1 cellular context compared by ENCODE assay signal in genomic region chr4:118278473-118279274, GRCh38.
TF ChIP-seq lines count a peak whose summit lies in the region.

No MANE protein-coding gene starts in this region.

TF ChIP-seq in HepG2, 621 proteins besides CTCF, POLR2A, EP300 and RAD21 (continued from another document and continues in another):
- TF ChIP-seq ZHX2 (IDR thresholded peaks at IDR 0.05; ENCODE audit: low read depth) (no peak; the same call in 1 of the 2 replicates), ZHX2 (CRISPR knock-in tag; IDR thresholded peaks at IDR 0.05; ENCODE audit: borderline replicate concordance) (peak; percentile 74; the same call in 1 of the 2 replicates), MZF1 (CRISPR knock-in tag; IDR thresholded peaks at IDR 0.05; ENCODE audit: borderline replicate concordance) (0 out of 2 replicates have a peak, but pooled peaks have one; percentile 8), ZSCAN21 (CRISPR knock-in tag; IDR thresholded peaks at IDR 0.05; ENCODE audit: borderline replicate concordance) (no peak), EED (CRISPR knock-in tag; IDR thresholded peaks at IDR 0.05) (peak; percentile 58; the same call in 1 of the 2 replicates), ZFAT (CRISPR knock-in tag; conservative IDR thresholded peaks at IDR 0.05) (no peak), ZNF138 (CRISPR knock-in tag; IDR thresholded peaks at IDR 0.05; ENCODE audit: low read depth) (no peak; the same call in 1 of the 2 replicates), HHEX (CRISPR knock-in tag; IDR thresholded peaks at IDR 0.05) (no peak), TBL1XR1 (IDR thresholded peaks at IDR 0.05; ENCODE audit: borderline replicate concordance, low read length, partially characterized antibody) (no peak), SSRP1 (CRISPR knock-in tag; IDR thresholded peaks at IDR 0.05) (0 out of 2 replicates have a peak, but pooled peaks have one; percentile 23), ZNF792 (CRISPR knock-in tag; IDR thresholded peaks at IDR 0.05) (peak; percentile 58), ATM (IDR thresholded peaks at IDR 0.05; ENCODE audit: borderline replicate concordance) (no peak), ATF2 (CRISPR knock-in tag; IDR thresholded peaks at IDR 0.05) (no peak), JUN (CRISPR knock-in tag; IDR thresholded peaks at IDR 0.05) (0 out of 2 replicates have a peak, but pooled peaks have one; percentile 11), ZNF800 (CRISPR knock-in tag; IDR thresholded peaks at IDR 0.05) (peak; percentile 85; the same call in 1 of the 2 replicates), ZNF784 (CRISPR knock-in tag; IDR thresholded peaks at IDR 0.05; ENCODE audit: borderline replicate concordance) (peak; percentile 61), ZNF644 (CRISPR knock-in tag; IDR thresholded peaks at IDR 0.05; ENCODE audit: low read depth) (no peak), AGO1 (IDR thresholded peaks at IDR 0.05; ENCODE audit: low read depth, low read length, poor library complexity, severe bottlenecking) (peak; percentile 52), ZFY (CRISPR knock-in tag; IDR thresholded peaks at IDR 0.05) (peak; percentile 100), FOXP1 (IDR thresholded peaks at IDR 0.05) (no peak), FOXP1 (CRISPR knock-in tag; IDR thresholded peaks at IDR 0.05) (peak; percentile 25; the same call in 1 of the 2 replicates), MED13 (CRISPR knock-in tag; IDR thresholded peaks at IDR 0.05) (no peak; the same call in 1 of the 2 replicates), ZBTB46 (CRISPR knock-in tag; IDR thresholded peaks at IDR 0.05; ENCODE audit: borderline replicate concordance) (no peak), SKIL (CRISPR knock-in tag; IDR thresholded peaks at IDR 0.05; ENCODE audit: borderline replicate concordance) (no peak), ZNF7 (CRISPR knock-in tag; IDR thresholded peaks at IDR 0.05) (no peak), CSRNP2 (CRISPR knock-in tag; conservative IDR thresholded peaks at IDR 0.05; ENCODE audit: low read depth) (peak; percentile 76; the same call in 1 of the 2 replicates), ZNF484 (CRISPR knock-in tag; IDR thresholded peaks at IDR 0.05; ENCODE audit: borderline replicate concordance, low read depth) (no peak), KDM5B (CRISPR knock-in tag; IDR thresholded peaks at IDR 0.05; ENCODE audit: borderline replicate concordance) (peak; percentile 80; the same call in 1 of the 2 replicates), ZBTB44 (CRISPR knock-in tag; IDR thresholded peaks at IDR 0.05) (peak; percentile 87), ZNF343 (CRISPR knock-in tag; IDR thresholded peaks at IDR 0.05) (peak; percentile 59; the same call in 1 of the 2 replicates), UBTF (CRISPR knock-in tag; IDR thresholded peaks at IDR 0.05) (peak; percentile 81), PHB2 (IDR thresholded peaks at IDR 0.05; ENCODE audit: partially characterized antibody) (no peak), NFE2L1 (CRISPR knock-in tag; IDR thresholded peaks at IDR 0.05; ENCODE audit: borderline replicate concordance) (no peak), EHMT2 (IDR thresholded peaks at IDR 0.05; ENCODE audit: borderline replicate concordance, low read depth, low read length) (no peak; the same call in 1 of the 2 replicates), ZNF678 (CRISPR knock-in tag; IDR thresholded peaks at IDR 0.05) (no peak; the same call in 1 of the 2 replicates), TEAD3 (CRISPR knock-in tag; optimal IDR thresholded peaks at IDR 0.05; ENCODE audit: borderline replicate concordance) (peak; percentile 52), ZNF430 (CRISPR knock-in tag; IDR thresholded peaks at IDR 0.05) (peak; percentile 79; the same call in 1 of the 2 replicates)
